8 cellular contexts compared by ENCODE assay signal in the genomic region with DNA sequence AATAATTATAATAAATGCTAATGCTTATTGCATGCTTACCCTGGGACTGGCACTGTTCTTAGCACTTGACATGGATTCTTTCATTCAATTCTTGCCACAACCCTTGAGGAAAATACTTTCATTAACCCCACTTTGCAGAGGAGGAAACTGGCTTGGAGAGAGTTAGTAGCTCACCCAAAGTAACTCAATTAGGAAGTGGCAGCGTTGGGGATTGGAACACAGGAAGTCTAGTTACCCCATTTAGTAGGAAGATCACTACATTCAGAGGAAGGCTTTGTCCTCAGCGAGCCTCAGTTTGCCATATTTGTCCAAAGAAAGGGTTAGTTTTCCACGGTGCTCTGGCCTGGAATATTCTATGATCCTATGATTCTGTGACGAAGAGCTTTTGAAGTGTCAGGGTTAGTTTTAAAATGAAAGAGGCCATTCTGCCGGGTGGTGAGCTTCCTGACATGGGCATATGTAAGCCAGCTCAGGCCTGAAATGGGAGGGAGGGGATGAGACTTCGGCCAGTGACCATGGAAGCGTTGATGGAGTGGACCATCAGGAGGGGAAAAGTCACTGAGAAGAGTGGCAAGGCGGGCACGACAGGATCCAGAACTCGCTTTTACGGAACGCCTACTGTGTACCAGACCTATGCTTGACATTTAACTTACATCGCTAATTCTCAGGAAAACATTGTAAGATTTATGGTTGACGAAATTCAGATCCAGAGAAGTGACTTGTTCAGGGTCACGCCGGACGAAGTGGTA. TPM values are rescaled to one million over a fixed set of nuclear protein-coding genes. Genes with fewer than 3 reads are reported as not detected.
DNase-seq lines count a peak whose midpoint lies in the region; ATAC-seq and TF ChIP-seq lines count a peak whose summit lies in the region.

No MANE protein-coding gene starts in this region.

- H3K4me1 ChIP-seq in iPS-20b (ENCODE audit: insufficient read depth, low read length) (peaks cover 29% of the 10 kb centered on the region), subcutaneous abdominal adipose tissue (ENCODE audit: control insufficient read depth in 5 of 5, insufficient read depth in 5 of 5, low read length in 5 of 5) (peaks cover 6 to 57% (median 34%) of the 10 kb centered on the region in 5 donors)

- no peak for TF ChIP-seq CTCF in WTC11 (IDR thresholded peaks at IDR 0.05)

- no peaks in the 10 kb centered on the region for H3K36me3 ChIP-seq in iPS-20b (ENCODE audit: insufficient read depth, low read depth, low read length)
- H3K36me3 ChIP-seq in subcutaneous abdominal adipose tissue (ENCODE audit: control insufficient read depth in 5 of 5, insufficient read depth in 5 of 5, low read length in 5 of 5): no peaks in the 10 kb centered on the region

- H3K27ac Mint-ChIP-seq in activated CD8-positive, alpha-beta memory T cell treated with anti-CD3 and anti-CD28 coated beads, Interleukin-2, amount 10 ng/mL, durations not matched to agents 7 days and 5 days: peak overlapping the region; percentile 96
- H3K27ac Mint-ChIP-seq in WTC11: peak overlapping the region; percentile 14

- CTCF ChIA-PET in activated CD8-positive, alpha-beta memory T cell treated with anti-CD3 and anti-CD28 coated beads, Interleukin-2, amount 10 ng/mL, durations not matched to agents 7 days and 5 days (lab: Charles Lee): interaction anchor here (0.9 to 14.5 kb wide), 4 partner anchors 9 to 313 kb away, joined by 3 to 247 read pairs (median 112); no protein-coding TSS in a partner anchor
- CTCF ChIA-PET in WTC11 (lab: Charles Lee): interaction anchor here (0.5 to 0.9 kb wide), 4 partner anchors 9 to 149 kb away, joined by 3 to 4 read pairs (median 3); partner anchors contain the start of genes EPB41 and YTHDF2

- no peaks in the 10 kb centered on the region for H3K27me3 Mint-ChIP-seq in activated CD8-positive, alpha-beta memory T cell treated with anti-CD3 and anti-CD28 coated beads, Interleukin-2, amount 10 ng/mL, durations not matched to agents 7 days and 5 days
- peaks cover 10% of the 10 kb centered on the region for H3K27me3 Mint-ChIP-seq in WTC11 (ENCODE audit: low read depth)

- H3K4me3 ChIP-seq in iPS-20b (ENCODE audit: low read length) (peak overlapping the region; percentile 88), subcutaneous abdominal adipose tissue (ENCODE audit: low read depth in 1 of 5, low read length in 5 of 5) (peak overlapping the region; percentile 70 to 93 (median 82))

- peaks cover 34% of the 10 kb centered on the region for H3K27me3 ChIP-seq in iPS-20b (ENCODE audit: insufficient read depth, low read length)
- H3K27me3 ChIP-seq in subcutaneous abdominal adipose tissue (ENCODE audit: control insufficient read depth in 5 of 5, insufficient read depth in 4 of 5, low read length in 5 of 5): no peaks in the 10 kb centered on the region

- POLR2A ChIA-PET in WTC11 (lab: Charles Lee): interaction anchor here (1.0 to 1.1 kb wide), 2 partner anchors 28 to 238 kb away, joined by 3 read pairs; partner anchors contain the start of gene EPB41

- no peaks in the 10 kb centered on the region for H3K9me3 Mint-ChIP-seq in activated CD8-positive, alpha-beta memory T cell treated with anti-CD3 and anti-CD28 coated beads, Interleukin-2, amount 10 ng/mL, durations not matched to agents 7 days and 5 days (ENCODE audit: low read depth)
- no peaks in the 10 kb centered on the region for H3K9me3 Mint-ChIP-seq in WTC11

- peak overlapping the region; percentile 84 for H3K4me3 Mint-ChIP-seq in activated CD8-positive, alpha-beta memory T cell treated with anti-CD3 and anti-CD28 coated beads, Interleukin-2, amount 10 ng/mL, durations not matched to agents 7 days and 5 days
- peak overlapping the region; percentile 68 for H3K4me3 Mint-ChIP-seq in WTC11

- H3K36me3 Mint-ChIP-seq in activated CD8-positive, alpha-beta memory T cell treated with anti-CD3 and anti-CD28 coated beads, Interleukin-2, amount 10 ng/mL, durations not matched to agents 7 days and 5 days: no peaks in the 10 kb centered on the region
- no peaks in the 10 kb centered on the region for H3K36me3 Mint-ChIP-seq in WTC11

- H3K9me3 ChIP-seq in iPS-20b (ENCODE audit: insufficient read depth, low read depth, low read length) (no peaks in the 10 kb centered on the region), subcutaneous abdominal adipose tissue (ENCODE audit: control insufficient read depth in 5 of 5, low read length in 5 of 5) (no peaks in the 10 kb centered on the region)

- no peak for ATAC-seq in activated CD8-positive, alpha-beta memory T cell treated with anti-CD3 and anti-CD28 coated beads, Interleukin-2, amount 10 ng/mL, durations not matched to agents 7 days and 5 days
- ATAC-seq in WTC11: no peak
- no peak for ATAC-seq in sciatic nerve

- no peak for DNase-seq in activated CD8-positive, alpha-beta memory T cell treated with anti-CD3 and anti-CD28 coated beads, Interleukin-2, amount 10 ng/mL, durations not matched to agents 7 days and 5 days
- DNase-seq in activated CD8-positive, alpha-beta memory T cell treated with anti-CD3 and anti-CD28 coated beads for 24 hours: no peak
- DNase-seq in WTC11 (ENCODE audit: low spot score) (no peak), sciatic nerve (ENCODE audit: low spot score) (no peak), HuH-7.5 (ENCODE audit: low spot score) (no peak)
- DNase-seq in activated CD4-positive, CD25-positive, alpha-beta regulatory T cell (lab: John Stamatoyannopoulos, UW): no peak

- intact Hi-C loops in sciatic nerve (cut with DNase I): loop anchor here (10.0 kb wide), 1 partner anchor 149 kb away; no protein-coding TSS in a partner anchor

- 0 out of 2 replicates have a peak overlapping the region, but pooled peaks have one; percentile 65 for H3K9ac ChIP-seq in iPS-20b (ENCODE audit: low read depth, low read length)
- peak overlapping the region in 4 of 5 donors; percentile 38 to 94 (median 92) for H3K9ac ChIP-seq in subcutaneous abdominal adipose tissue (ENCODE audit: low read length in 5 of 5)

- no peak overlapping the region for H3K27ac ChIP-seq in iPS-20b (ENCODE audit: low read length)
- peak overlapping the region; percentile 91 for H3K27ac ChIP-seq in subcutaneous abdominal adipose tissue (ENCODE audit: low read depth, low read length)

- H3K4me1 Mint-ChIP-seq in activated CD8-positive, alpha-beta memory T cell treated with anti-CD3 and anti-CD28 coated beads, Interleukin-2, amount 10 ng/mL, durations not matched to agents 7 days and 5 days: peaks cover 54% of the 10 kb centered on the region
- H3K4me1 Mint-ChIP-seq in WTC11: peaks cover 49% of the 10 kb centered on the region

TF ChIP-seq in WTC11, 78 proteins besides CTCF, POLR2A, EP300 and RAD21:
- no peak for TF ChIP-seq FOXK1 (CRISPR knock-in tag; IDR thresholded peaks at IDR 0.05)
- TF ChIP-seq, protein P1, sequence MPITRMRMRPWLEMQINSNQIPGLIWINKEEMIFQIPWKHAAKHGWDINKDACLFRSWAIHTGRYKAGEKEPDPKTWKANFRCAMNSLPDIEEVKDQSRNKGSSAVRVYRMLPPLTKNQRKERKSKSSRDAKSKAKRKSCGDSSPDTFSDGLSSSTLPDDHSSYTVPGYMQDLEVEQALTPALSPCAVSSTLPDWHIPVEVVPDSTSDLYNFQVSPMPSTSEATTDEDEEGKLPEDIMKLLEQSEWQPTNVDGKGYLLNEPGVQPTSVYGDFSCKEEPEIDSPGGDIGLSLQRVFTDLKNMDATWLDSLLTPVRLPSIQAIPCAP (CRISPR knock-in tag; IDR thresholded peaks at IDR 0.05): no peak
- no peak for TF ChIP-seq PREB (CRISPR knock-in tag; IDR thresholded peaks at IDR 0.05; ENCODE audit: borderline replicate concordance)
- TF ChIP-seq OVOL2 (CRISPR knock-in tag; IDR thresholded peaks at IDR 0.05; ENCODE audit: borderline replicate concordance): no peak

RNA-seq across cellular contexts. Expression of gene EPB41, which starts 28.2 kb away (rescaled TPM):
- 10 to 100 TPM; 73.7 to 83.8 TPM for total RNA-seq in activated CD8-positive, alpha-beta memory T cell treated with anti-CD3 and anti-CD28 coated beads, Interleukin-2, amount 10 ng/mL, durations not matched to agents 7 days and 5 days
- 80.6 to 85.0 TPM (median 81.2 TPM) in 3 replicates for total RNA-seq in WTC11 (2021)
- 49.3 TPM for total RNA-seq in sciatic nerve
